In genomic region chr1:67513392-67514294, GRCh38 we compare ENCODE assay signal across 7 cellular contexts.
DNase-seq lines count a peak whose midpoint lies in the region; ATAC-seq, FAIRE-seq and TF ChIP-seq lines count a peak whose summit lies in the region.
"Not testable (repeated sequence)": the region's sequence is repeated elsewhere in the genome, so short reads cannot be mapped to it uniquely, and the experiment has no call there.

No MANE protein-coding gene starts in this region.

- not testable (repeated sequence) for H3K23ac ChIP-seq in mesendoderm (ENCODE audit: low read length)

- H3K4me3 ChIP-seq in endodermal cell (ENCODE audit: low read length), result peak overlapping the region; percentile 45
- H3K4me3 ChIP-seq in HepG2 (replicated peaks in 1 of 3; ENCODE audit: insufficient read depth in 1 of 3, low read depth in 2 of 3, low read length in 3 of 3); mesendoderm (ENCODE audit: low read length); small intestine (ENCODE audit: low read depth in 1 of 2, low read length in 2 of 2): not testable (repeated sequence)

- not testable (repeated sequence) for H3K79me2 ChIP-seq in HepG2 (ENCODE audit: insufficient read depth, low read length); mesendoderm (ENCODE audit: control insufficient read depth, insufficient read depth, low read length)

- intact Hi-C loops in HepG2 (cut with micrococcal nuclease; ENCODE audit: unreplicated experiment), result loop anchor here (1.0 kb wide), 1 partner anchor 19 kb away; no protein-coding TSS in a partner anchor

- peaks cover 67% of the 10 kb centered on the region for H3K27me3 Mint-ChIP-seq in endodermal cell (ENCODE audit: insufficient read depth)

- H3K27ac Mint-ChIP-seq in endodermal cell, result not testable (repeated sequence)

- H3K27ac ChIP-seq in endodermal cell (ENCODE audit: low read depth, low read length); mesendoderm (ENCODE audit: low read depth, low read length); small intestine (ENCODE audit: low read depth in 1 of 2, low read length in 1 of 2): not testable (repeated sequence)
- peak overlapping the region; percentile 75 for H3K27ac ChIP-seq in HepG2 (ENCODE audit: extremely low read length, insufficient read depth, low read length)

- not testable (repeated sequence) for H3K4ac ChIP-seq in mesendoderm (ENCODE audit: low read depth, low read length)

- POLR2A ChIA-PET in HepG2 (lab: Yijun Ruan, JAX), result interaction anchor here (1.3 to 2.9 kb wide), 2 partner anchors 11 to 21 kb away, joined by 6 to 11 read pairs; no protein-coding TSS in a partner anchor

- H3K36me3 Mint-ChIP-seq in endodermal cell (ENCODE audit: low read depth), result not testable (repeated sequence)

- H3K9me3 ChIP-seq in endodermal cell (ENCODE audit: control insufficient read depth, low read length) (peaks cover 26% of the 10 kb centered on the region), HepG2 (ENCODE audit: low read length) (peaks cover 12% of the 10 kb centered on the region)
- H3K9me3 ChIP-seq in small intestine (ENCODE audit: control insufficient read depth, low read depth), result not testable (repeated sequence)

- BruUV-seq in HepG2 (replicated peaks; lab: Mats Ljungman, UMichigan), result not testable (repeated sequence)

- H3K9me3 Mint-ChIP-seq in endodermal cell, result peaks cover 56% of the 10 kb centered on the region

- H2BK15ac ChIP-seq in mesendoderm (replicated peaks; ENCODE audit: low read depth), result not testable (repeated sequence)

- in situ Hi-C loops in KBM-7 (cut with MboI; ENCODE audit: low pct_unique_long_range_greater_than_20kb, low sequenced_read_pairs); HepG2 (cut with HindIII; ENCODE audit: extremely low pct_ligation_motif_present, low pct_unique_long_range_greater_than_20kb): not testable (repeated sequence)

- H3K9ac ChIP-seq in endodermal cell (ENCODE audit: extremely low read depth, low read length, poor library complexity, severe bottlenecking); mesendoderm (ENCODE audit: low read length): not testable (repeated sequence)
- peak overlapping the region; percentile 44; the same call in 1 of the 2 replicates for H3K9ac ChIP-seq in HepG2 (ENCODE audit: insufficient read depth, low read depth, low read length)

- peak; percentile 76 for ATAC-seq in HepG2

- not testable (repeated sequence) for H2BK5ac ChIP-seq in mesendoderm (ENCODE audit: low read length)

- DNase-seq in CMK (ENCODE audit: low read depth), result peak; percentile 66
- peak; percentile 31 for DNase-seq in DMS53 (lab: John Stamatoyannopoulos, UW)
- DNase-seq in KBM-7, result peak; percentile 33
- not testable (repeated sequence) for DNase-seq in endodermal cell
- peak; percentile 67 for DNase-seq in HepG2 (ENCODE audit: low spot score)
- peak; percentile 26 for DNase-seq in mesendoderm
- DNase-seq in small intestine, result peak; percentile 38

- not testable (repeated sequence) for H3K27me3 ChIP-seq in endodermal cell (ENCODE audit: control insufficient read depth, insufficient read depth, low read length, poor library complexity, severe bottlenecking); HepG2 (ENCODE audit: control insufficient read depth in 1 of 2, insufficient read depth in 2 of 2, low read length in 2 of 2); mesendoderm (ENCODE audit: insufficient read depth, low read length, poor library complexity); small intestine (ENCODE audit: control insufficient read depth in 2 of 2, insufficient read depth in 2 of 2, low read length in 2 of 2)

- not testable (repeated sequence) for H3K79me1 ChIP-seq in mesendoderm (ENCODE audit: low read length)

- H4K20me1 ChIP-seq in HepG2 (ENCODE audit: insufficient read depth, low read length), result not testable (repeated sequence)

- CTCF ChIA-PET in HepG2 (lab: Yijun Ruan, JAX; ENCODE audit: low intra/inter-chr PET ratio, low total read pairs), result interaction anchor here (0.7 kb wide), 1 partner anchor 21 kb away, joined by 3 read pairs; no protein-coding TSS in a partner anchor

- not testable (repeated sequence) for TF ChIP-seq CTCF in endodermal cell (conservative IDR thresholded peaks at IDR 0.05); HepG2 (CRISPR knock-in tag; IDR thresholded peaks at IDR 0.05)

- not testable (repeated sequence) for H3K18ac ChIP-seq in mesendoderm (ENCODE audit: low read length)

- H3K56ac ChIP-seq in mesendoderm (ENCODE audit: low read length), result not testable (repeated sequence)

- H3K4me2 ChIP-seq in HepG2 (ENCODE audit: low read depth, low read length), result peak overlapping the region; percentile 62
- not testable (repeated sequence) for H3K4me2 ChIP-seq in mesendoderm (ENCODE audit: low read length)

- not testable (repeated sequence) for H3K4me1 ChIP-seq in endodermal cell (ENCODE audit: control insufficient read depth, insufficient read depth, low read length); mesendoderm (ENCODE audit: control insufficient read depth, low read depth, low read length); small intestine (ENCODE audit: control insufficient read depth in 2 of 2, insufficient read depth in 1 of 2, low read depth in 1 of 2, low read length in 1 of 2)
- H3K4me1 ChIP-seq in HepG2 (ENCODE audit: insufficient read depth, low read length), result peaks cover 40% of the 10 kb centered on the region

- H3K36me3 ChIP-seq in endodermal cell (ENCODE audit: control insufficient read depth, insufficient read depth, low read length); HepG2 (replicated peaks in 1 of 2; ENCODE audit: control insufficient read depth in 1 of 2, insufficient read depth in 2 of 2, low read length in 2 of 2); mesendoderm (ENCODE audit: control insufficient read depth, insufficient read depth, low read length); small intestine (ENCODE audit: control insufficient read depth in 2 of 2, insufficient read depth in 2 of 2, low read length in 2 of 2): not testable (repeated sequence)

- not testable (repeated sequence) for FAIRE-seq in HepG2 (lab: Jason Lieb, UNC); small intestine (lab: Jason Lieb, UNC)

- H3K4me1 Mint-ChIP-seq in endodermal cell, result not testable (repeated sequence)

- not testable (repeated sequence) for H4K8ac ChIP-seq in mesendoderm (ENCODE audit: low read depth, low read length)

- not testable (repeated sequence) for H3K4me3 Mint-ChIP-seq in endodermal cell

- H2AFZ ChIP-seq in HepG2 (ENCODE audit: low read length), result not testable (repeated sequence)

- not testable (repeated sequence) for H2BK120ac ChIP-seq in mesendoderm (ENCODE audit: low read depth, low read length)

- not testable (repeated sequence) for H4K5ac ChIP-seq in mesendoderm (ENCODE audit: low read length)

- TF ChIP-seq POLR2A in HepG2 (IDR thresholded peaks at IDR 0.05; ENCODE audit: insufficient read depth in 1 of 2, low read depth in 2 of 2, low read length in 2 of 2), result not testable (repeated sequence)

- H2AK5ac ChIP-seq in mesendoderm (ENCODE audit: low read length), result not testable (repeated sequence)

- WGBS in endodermal cell (ENCODE audit: insufficient coverage in 1 of 2, insufficient read length in 1 of 2), 2 experiments, result 92% methylated on average over 2 to 9 of the region's 11 CpGs
- 38% methylated on average over 11 of the region's 11 CpGs for WGBS in HepG2 (ENCODE audit: low lambda C conversion rate)
- WGBS in mesendoderm (ENCODE audit: extremely low coverage, insufficient coverage, low lambda C conversion rate), result no CpG with 5 or more reads among the region's 11 CpGs
- 38 to 75% (median 52%) methylated on average over 11 of the region's 11 CpGs for whole genome bisulfite sequencing in small intestine, 3 donors

- TF ChIP-seq EP300 in HepG2 (IDR thresholded peaks at IDR 0.05; ENCODE audit: low read depth in 2 of 2, low read length in 2 of 2), result peak in 1 of 2 experiments; percentile 64; a peak in 2 of 4 replicates
- peak; percentile 59; the same call in 1 of the 2 replicates for TF ChIP-seq EP300 in HepG2 (CRISPR knock-in tag; IDR thresholded peaks at IDR 0.05; ENCODE audit: borderline replicate concordance)

- not testable (repeated sequence) for TF ChIP-seq RAD21 in HepG2 (CRISPR knock-in tag; IDR thresholded peaks at IDR 0.05)

TF ChIP-seq in HepG2, 621 proteins besides CTCF, POLR2A, EP300 and RAD21 (continues in another document):
- TF ChIP-seq, protein P1, sequence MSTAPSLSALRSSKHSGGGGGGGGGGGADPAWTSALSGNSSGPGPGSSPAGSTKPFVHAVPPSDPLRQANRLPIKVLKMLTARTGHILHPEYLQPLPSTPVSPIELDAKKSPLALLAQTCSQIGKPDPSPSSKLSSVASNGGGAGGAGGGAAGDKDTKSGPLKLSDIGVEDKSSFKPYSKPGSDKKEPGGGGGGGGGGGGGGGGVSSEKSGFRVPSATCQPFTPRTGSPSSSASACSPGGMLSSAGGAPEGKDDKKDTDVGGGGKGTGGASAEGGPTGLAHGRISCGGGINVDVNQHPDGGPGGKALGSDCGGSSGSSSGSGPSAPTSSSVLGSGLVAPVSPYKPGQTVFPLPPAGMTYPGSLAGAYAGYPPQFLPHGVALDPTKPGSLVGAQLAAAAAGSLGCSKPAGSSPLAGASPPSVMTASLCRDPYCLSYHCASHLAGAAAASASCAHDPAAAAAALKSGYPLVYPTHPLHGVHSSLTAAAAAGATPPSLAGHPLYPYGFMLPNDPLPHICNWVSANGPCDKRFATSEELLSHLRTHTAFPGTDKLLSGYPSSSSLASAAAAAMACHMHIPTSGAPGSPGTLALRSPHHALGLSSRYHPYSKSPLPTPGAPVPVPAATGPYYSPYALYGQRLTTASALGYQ (CRISPR knock-in tag; IDR thresholded peaks at IDR 0.05), result peak; percentile 73; the same call in 1 of the 2 replicates
- TF ChIP-seq PITX1 (CRISPR knock-in tag; IDR thresholded peaks at IDR 0.05) (peak; percentile 33; the same call in 1 of the 2 replicates), CREM (IDR thresholded peaks at IDR 0.05) (peak; percentile 61; the same call in 1 of the 2 replicates), ZBTB7B (CRISPR knock-in tag; IDR thresholded peaks at IDR 0.05) (0 out of 2 replicates have a peak, but pooled peaks have one; percentile 52), FOXO1 (CRISPR knock-in tag; IDR thresholded peaks at IDR 0.05) (peak; percentile 43; the same call in 1 of the 2 replicates)
- TF ChIP-seq CREM (CRISPR knock-in tag; IDR thresholded peaks at IDR 0.05), result not testable (repeated sequence)
